In the genomic region with DNA sequence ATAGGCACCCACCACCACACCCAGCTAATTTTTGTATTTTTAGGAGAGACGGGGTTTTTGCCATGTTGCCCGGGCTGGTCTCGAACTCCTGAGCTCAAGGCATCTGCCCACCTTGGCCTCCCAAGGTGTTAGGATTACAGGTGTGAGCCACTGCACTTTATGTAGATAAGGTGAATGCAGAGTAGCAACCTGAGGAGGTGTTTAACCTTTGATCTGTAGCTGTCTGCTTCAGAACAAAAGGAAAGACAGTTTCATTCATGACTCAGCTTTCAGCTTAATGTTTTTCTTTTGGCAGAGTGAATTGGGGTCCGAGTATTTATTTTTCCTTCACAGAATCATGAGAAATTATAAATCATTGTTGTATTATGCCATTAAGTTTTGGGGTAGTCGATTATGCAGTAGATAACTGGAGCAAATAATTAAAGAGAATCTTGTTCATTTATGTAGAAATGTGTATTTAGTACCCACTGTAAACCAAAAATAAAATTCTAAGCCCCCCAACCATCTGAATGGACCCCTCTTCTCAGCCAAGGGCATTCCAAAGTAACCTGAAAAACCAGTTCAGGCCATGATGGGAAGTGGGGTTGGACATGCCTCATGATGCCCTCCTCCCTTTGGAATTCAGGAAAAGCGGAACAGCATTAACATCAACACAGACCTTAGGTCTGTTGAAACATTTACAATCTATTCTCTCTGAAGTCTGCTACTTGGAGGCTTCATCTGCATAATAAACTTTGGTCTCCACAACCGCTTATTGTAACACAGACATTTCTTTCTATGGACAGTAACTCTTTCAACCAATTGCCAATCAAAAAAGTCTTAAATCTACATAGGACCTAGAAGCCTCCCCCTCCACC, we compare ENCODE assay signal across 1 cellular context.
TF ChIP-seq lines count a peak whose summit lies in the region.

No MANE protein-coding gene starts in this region.

TF ChIP-seq in HepG2, 621 proteins besides CTCF, POLR2A, EP300 and RAD21 (continued from another document and continues in another):
- TF ChIP-seq, protein P1, sequence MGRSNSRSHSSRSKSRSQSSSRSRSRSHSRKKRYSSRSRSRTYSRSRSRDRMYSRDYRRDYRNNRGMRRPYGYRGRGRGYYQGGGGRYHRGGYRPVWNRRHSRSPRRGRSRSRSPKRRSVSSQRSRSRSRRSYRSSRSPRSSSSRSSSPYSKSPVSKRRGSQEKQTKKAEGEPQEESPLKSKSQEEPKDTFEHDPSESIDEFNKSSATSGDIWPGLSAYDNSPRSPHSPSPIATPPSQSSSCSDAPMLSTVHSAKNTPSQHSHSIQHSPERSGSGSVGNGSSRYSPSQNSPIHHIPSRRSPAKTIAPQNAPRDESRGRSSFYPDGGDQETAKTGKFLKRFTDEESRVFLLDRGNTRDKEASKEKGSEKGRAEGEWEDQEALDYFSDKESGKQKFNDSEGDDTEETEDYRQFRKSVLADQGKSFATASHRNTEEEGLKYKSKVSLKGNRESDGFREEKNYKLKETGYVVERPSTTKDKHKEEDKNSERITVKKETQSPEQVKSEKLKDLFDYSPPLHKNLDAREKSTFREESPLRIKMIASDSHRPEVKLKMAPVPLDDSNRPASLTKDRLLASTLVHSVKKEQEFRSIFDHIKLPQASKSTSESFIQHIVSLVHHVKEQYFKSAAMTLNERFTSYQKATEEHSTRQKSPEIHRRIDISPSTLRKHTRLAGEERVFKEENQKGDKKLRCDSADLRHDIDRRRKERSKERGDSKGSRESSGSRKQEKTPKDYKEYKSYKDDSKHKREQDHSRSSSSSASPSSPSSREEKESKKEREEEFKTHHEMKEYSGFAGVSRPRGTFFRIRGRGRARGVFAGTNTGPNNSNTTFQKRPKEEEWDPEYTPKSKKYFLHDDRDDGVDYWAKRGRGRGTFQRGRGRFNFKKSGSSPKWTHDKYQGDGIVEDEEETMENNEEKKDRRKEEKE (IDR thresholded peaks at IDR 0.05), result no peak
- TF ChIP-seq EHMT2 (IDR thresholded peaks at IDR 0.05; ENCODE audit: borderline replicate concordance, low read depth, low read length) (no peak), ZNF501 (CRISPR knock-in tag; IDR thresholded peaks at IDR 0.05) (no peak), ZNF546 (CRISPR knock-in tag; conservative IDR thresholded peaks at IDR 0.05) (no peak), TBX2 (CRISPR knock-in tag; IDR thresholded peaks at IDR 0.05; ENCODE audit: borderline replicate concordance) (peak; percentile 50; the same call in 1 of the 2 replicates), HOXA9 (CRISPR knock-in tag; IDR thresholded peaks at IDR 0.05; ENCODE audit: borderline replicate concordance) (no peak), SIX4 (CRISPR knock-in tag; IDR thresholded peaks at IDR 0.05) (no peak), HDAC1 (CRISPR knock-in tag; IDR thresholded peaks at IDR 0.05) (no peak), ZSCAN31 (CRISPR knock-in tag; IDR thresholded peaks at IDR 0.05; ENCODE audit: low read depth) (no peak), HCFC1 (IDR thresholded peaks at IDR 0.05; ENCODE audit: low read depth, low read length) (no peak), ZBTB38 (CRISPR knock-in tag; IDR thresholded peaks at IDR 0.05) (no peak), JUND (CRISPR knock-in tag; IDR thresholded peaks at IDR 0.05) (no peak), ZSCAN30 (CRISPR knock-in tag; IDR thresholded peaks at IDR 0.05) (no peak), ZNF496 (CRISPR knock-in tag; IDR thresholded peaks at IDR 0.05; ENCODE audit: insufficient replicate concordance) (no peak), CREB1 (IDR thresholded peaks at IDR 0.05) (no peak), CREB1 (CRISPR knock-in tag; IDR thresholded peaks at IDR 0.05) (no peak), ZNF10 (CRISPR knock-in tag; IDR thresholded peaks at IDR 0.05; ENCODE audit: borderline replicate concordance, low read depth) (no peak), SOX5 (CRISPR knock-in tag; IDR thresholded peaks at IDR 0.05; ENCODE audit: borderline replicate concordance) (peak; percentile 52; the same call in 1 of the 2 replicates), NAIF1 (CRISPR knock-in tag; IDR thresholded peaks at IDR 0.05; ENCODE audit: borderline replicate concordance) (no peak), ZNF260 (CRISPR knock-in tag; IDR thresholded peaks at IDR 0.05; ENCODE audit: borderline replicate concordance, low read depth) (no peak), ZNF317 (CRISPR knock-in tag; IDR thresholded peaks at IDR 0.05) (no peak), KDM5A (IDR thresholded peaks at IDR 0.05; ENCODE audit: borderline replicate concordance, low read length) (no peak), MAFF (IDR thresholded peaks at IDR 0.05; ENCODE audit: low read depth, low read length) (no peak), NR2F1 (CRISPR knock-in tag; IDR thresholded peaks at IDR 0.05) (no peak), ISL2 (CRISPR knock-in tag; IDR thresholded peaks at IDR 0.05) (no peak), NR1H2 (CRISPR knock-in tag; IDR thresholded peaks at IDR 0.05; ENCODE audit: borderline replicate concordance, low read depth) (no peak)
- TF ChIP-seq, protein P2, sequence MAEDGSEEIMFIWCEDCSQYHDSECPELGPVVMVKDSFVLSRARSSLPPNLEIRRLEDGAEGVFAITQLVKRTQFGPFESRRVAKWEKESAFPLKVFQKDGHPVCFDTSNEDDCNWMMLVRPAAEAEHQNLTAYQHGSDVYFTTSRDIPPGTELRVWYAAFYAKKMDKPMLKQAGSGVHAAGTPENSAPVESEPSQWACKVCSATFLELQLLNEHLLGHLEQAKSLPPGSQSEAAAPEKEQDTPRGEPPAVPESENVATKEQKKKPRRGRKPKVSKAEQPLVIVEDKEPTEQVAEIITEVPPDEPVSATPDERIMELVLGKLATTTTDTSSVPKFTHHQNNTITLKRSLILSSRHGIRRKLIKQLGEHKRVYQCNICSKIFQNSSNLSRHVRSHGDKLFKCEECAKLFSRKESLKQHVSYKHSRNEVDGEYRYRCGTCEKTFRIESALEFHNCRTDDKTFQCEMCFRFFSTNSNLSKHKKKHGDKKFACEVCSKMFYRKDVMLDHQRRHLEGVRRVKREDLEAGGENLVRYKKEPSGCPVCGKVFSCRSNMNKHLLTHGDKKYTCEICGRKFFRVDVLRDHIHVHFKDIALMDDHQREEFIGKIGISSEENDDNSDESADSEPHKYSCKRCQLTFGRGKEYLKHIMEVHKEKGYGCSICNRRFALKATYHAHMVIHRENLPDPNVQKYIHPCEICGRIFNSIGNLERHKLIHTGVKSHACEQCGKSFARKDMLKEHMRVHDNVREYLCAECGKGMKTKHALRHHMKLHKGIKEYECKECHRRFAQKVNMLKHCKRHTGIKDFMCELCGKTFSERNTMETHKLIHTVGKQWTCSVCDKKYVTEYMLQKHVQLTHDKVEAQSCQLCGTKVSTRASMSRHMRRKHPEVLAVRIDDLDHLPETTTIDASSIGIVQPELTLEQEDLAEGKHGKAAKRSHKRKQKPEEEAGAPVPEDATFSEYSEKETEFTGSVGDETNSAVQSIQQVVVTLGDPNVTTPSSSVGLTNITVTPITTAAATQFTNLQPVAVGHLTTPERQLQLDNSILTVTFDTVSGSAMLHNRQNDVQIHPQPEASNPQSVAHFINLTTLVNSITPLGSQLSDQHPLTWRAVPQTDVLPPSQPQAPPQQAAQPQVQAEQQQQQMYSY (CRISPR knock-in tag; IDR thresholded peaks at IDR 0.05), result no peak
- TF ChIP-seq, protein P3, sequence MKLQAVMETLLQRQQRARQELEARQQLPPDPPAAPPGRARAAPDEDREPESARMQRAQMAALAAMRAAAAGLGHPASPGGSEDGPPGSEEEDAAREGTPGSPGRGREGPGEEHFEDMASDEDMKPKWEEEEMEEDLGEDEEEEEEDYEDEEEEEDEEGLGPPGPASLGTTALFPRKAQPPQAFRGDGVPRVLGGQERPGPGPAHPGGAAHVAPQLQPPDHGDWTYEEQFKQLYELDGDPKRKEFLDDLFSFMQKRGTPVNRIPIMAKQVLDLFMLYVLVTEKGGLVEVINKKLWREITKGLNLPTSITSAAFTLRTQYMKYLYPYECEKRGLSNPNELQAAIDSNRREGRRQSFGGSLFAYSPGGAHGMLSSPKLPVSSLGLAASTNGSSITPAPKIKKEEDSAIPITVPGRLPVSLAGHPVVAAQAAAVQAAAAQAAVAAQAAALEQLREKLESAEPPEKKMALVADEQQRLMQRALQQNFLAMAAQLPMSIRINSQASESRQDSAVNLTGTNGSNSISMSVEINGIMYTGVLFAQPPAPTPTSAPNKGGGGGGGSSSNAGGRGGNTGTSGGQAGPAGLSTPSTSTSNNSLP (IDR thresholded peaks at IDR 0.05; ENCODE audit: low read depth, low read length), result peak; percentile 29; the same call in 1 of the 2 replicates
- TF ChIP-seq, protein P4, sequence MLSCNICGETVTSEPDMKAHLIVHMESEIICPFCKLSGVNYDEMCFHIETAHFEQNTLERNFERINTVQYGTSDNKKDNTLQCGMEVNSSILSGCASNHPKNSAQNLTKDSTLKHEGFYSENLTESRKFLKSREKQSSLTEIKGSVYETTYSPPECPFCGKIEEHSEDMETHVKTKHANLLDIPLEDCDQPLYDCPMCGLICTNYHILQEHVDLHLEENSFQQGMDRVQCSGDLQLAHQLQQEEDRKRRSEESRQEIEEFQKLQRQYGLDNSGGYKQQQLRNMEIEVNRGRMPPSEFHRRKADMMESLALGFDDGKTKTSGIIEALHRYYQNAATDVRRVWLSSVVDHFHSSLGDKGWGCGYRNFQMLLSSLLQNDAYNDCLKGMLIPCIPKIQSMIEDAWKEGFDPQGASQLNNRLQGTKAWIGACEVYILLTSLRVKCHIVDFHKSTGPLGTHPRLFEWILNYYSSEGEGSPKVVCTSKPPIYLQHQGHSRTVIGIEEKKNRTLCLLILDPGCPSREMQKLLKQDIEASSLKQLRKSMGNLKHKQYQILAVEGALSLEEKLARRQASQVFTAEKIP (CRISPR knock-in tag; IDR thresholded peaks at IDR 0.05; ENCODE audit: borderline replicate concordance), result no peak
- TF ChIP-seq, protein P5, sequence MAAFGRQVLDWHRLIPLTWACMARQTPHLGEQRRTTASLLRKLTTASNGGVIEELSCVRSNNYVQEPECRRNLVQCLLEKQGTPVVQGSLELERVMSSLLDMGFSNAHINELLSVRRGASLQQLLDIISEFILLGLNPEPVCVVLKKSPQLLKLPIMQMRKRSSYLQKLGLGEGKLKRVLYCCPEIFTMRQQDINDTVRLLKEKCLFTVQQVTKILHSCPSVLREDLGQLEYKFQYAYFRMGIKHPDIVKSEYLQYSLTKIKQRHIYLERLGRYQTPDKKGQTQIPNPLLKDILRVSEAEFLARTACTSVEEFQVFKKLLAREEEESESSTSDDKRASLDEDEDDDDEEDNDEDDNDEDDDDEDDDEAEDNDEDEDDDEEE (CRISPR knock-in tag; IDR thresholded peaks at IDR 0.05), result no peak
- TF ChIP-seq, protein P6, sequence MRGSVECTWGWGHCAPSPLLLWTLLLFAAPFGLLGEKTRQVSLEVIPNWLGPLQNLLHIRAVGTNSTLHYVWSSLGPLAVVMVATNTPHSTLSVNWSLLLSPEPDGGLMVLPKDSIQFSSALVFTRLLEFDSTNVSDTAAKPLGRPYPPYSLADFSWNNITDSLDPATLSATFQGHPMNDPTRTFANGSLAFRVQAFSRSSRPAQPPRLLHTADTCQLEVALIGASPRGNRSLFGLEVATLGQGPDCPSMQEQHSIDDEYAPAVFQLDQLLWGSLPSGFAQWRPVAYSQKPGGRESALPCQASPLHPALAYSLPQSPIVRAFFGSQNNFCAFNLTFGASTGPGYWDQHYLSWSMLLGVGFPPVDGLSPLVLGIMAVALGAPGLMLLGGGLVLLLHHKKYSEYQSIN (CRISPR knock-in tag; IDR thresholded peaks at IDR 0.05; ENCODE audit: borderline replicate concordance), result no peak
- TF ChIP-seq, protein P7, sequence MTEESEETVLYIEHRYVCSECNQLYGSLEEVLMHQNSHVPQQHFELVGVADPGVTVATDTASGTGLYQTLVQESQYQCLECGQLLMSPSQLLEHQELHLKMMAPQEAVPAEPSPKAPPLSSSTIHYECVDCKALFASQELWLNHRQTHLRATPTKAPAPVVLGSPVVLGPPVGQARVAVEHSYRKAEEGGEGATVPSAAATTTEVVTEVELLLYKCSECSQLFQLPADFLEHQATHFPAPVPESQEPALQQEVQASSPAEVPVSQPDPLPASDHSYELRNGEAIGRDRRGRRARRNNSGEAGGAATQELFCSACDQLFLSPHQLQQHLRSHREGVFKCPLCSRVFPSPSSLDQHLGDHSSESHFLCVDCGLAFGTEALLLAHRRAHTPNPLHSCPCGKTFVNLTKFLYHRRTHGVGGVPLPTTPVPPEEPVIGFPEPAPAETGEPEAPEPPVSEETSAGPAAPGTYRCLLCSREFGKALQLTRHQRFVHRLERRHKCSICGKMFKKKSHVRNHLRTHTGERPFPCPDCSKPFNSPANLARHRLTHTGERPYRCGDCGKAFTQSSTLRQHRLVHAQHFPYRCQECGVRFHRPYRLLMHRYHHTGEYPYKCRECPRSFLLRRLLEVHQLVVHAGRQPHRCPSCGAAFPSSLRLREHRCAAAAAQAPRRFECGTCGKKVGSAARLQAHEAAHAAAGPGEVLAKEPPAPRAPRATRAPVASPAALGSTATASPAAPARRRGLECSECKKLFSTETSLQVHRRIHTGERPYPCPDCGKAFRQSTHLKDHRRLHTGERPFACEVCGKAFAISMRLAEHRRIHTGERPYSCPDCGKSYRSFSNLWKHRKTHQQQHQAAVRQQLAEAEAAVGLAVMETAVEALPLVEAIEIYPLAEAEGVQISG (CRISPR knock-in tag; IDR thresholded peaks at IDR 0.05), result no peak
- TF ChIP-seq, protein P8, sequence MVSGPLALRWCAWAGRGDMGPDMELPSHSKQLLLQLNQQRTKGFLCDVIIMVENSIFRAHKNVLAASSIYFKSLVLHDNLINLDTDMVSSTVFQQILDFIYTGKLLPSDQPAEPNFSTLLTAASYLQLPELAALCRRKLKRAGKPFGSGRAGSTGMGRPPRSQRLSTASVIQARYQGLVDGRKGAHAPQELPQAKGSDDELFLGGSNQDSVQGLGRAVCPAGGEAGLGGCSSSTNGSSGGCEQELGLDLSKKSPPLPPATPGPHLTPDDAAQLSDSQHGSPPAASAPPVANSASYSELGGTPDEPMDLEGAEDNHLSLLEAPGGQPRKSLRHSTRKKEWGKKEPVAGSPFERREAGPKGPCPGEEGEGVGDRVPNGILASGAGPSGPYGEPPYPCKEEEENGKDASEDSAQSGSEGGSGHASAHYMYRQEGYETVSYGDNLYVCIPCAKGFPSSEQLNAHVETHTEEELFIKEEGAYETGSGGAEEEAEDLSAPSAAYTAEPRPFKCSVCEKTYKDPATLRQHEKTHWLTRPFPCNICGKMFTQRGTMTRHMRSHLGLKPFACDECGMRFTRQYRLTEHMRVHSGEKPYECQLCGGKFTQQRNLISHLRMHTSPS (CRISPR knock-in tag; IDR thresholded peaks at IDR 0.05; ENCODE audit: low read depth), result no peak
